In genomic region chr2:44941551-44942234, GRCh38 we compare ENCODE assay signal across 8 cellular contexts. TPM values are rescaled to one million over a fixed set of nuclear protein-coding genes. Genes with fewer than 3 reads are reported as not detected.
DNase-seq lines count a peak whose midpoint lies in the region; ATAC-seq, FAIRE-seq and TF ChIP-seq lines count a peak whose summit lies in the region.

TSS of gene SIX3 (plus strand) at chr2:44941702. CDS start at chr2:44942105, 403 bp downstream.

- POLR2A ChIA-PET in A549 (lab: Yijun Ruan, JAX): no interaction called here

- 24% methylated on average over 39 of the region's 39 CpGs for WGBS in A549 (ENCODE audit: missing lambda C conversion rate)

- H3K9me3 ChIP-seq in A549: no peaks in the 10 kb centered on the region
- H3K9me3 ChIP-seq in effector memory CD4-positive, alpha-beta T cell (ENCODE audit: control insufficient read depth, low read length): no peaks in the 10 kb centered on the region

- H3K36me3 ChIP-seq in effector memory CD4-positive, alpha-beta T cell (ENCODE audit: control insufficient read depth, insufficient read depth, low read length): no peaks in the 10 kb centered on the region

- DNase-seq in A549 (ENCODE audit: low read depth in 1 of 2, low spot score in 1 of 2): peak in 1 of 2 experiments; percentile 75
- peak; percentile 81 for DNase-seq in GM12865 (ENCODE audit: low read depth)
- DNase-seq in effector memory CD4-positive, alpha-beta T cell: peak in 1 of 3 donors; percentile 5
- peak in 51 of 56 donors; percentile 32 to 94 (median 73) for DNase-seq in nucleus accumbens (lab: John Stamatoyannopoulos, UW)
- DNase-seq in occipital lobe (lab: John Stamatoyannopoulos, UW): no peak
- DNase-seq in SIG-M5 (lab: John Stamatoyannopoulos, UW): no peak

- H3K4me3 ChIP-seq in A549: peak within 1 kb of the TSS; percentile 61
- H3K4me3 ChIP-seq in GM12865 (ENCODE audit: low read depth, low read length): peak within 1 kb of the TSS; percentile 43
- peak within 1 kb of the TSS; percentile 48 for H3K4me3 ChIP-seq in effector memory CD4-positive, alpha-beta T cell (ENCODE audit: insufficient read depth, low read depth, low read length, poor library complexity, severe bottlenecking)

- CTCF ChIA-PET in A549 (lab: Yijun Ruan, JAX): interaction anchor here (1.0 to 2.9 kb wide), 2 partner anchors 9 to 14 kb away, joined by 3 to 18 read pairs; no protein-coding TSS in a partner anchor

- no peak for TF ChIP-seq CTCF in A549 (IDR thresholded peaks at IDR 0.05)
- no peak for TF ChIP-seq CTCF in GM12865 (IDR thresholded peaks at IDR 0.05; ENCODE audit: insufficient read depth, low read depth, low read length, missing control alignments)

- TF ChIP-seq EP300 in A549 (IDR thresholded peaks at IDR 0.05): no peak

- H3K4me2 ChIP-seq in A549: peak within 1 kb of the TSS; percentile 98

- no peak for FAIRE-seq in A549 (lab: Jason Lieb, UNC)

- peak; percentile 35 to 44; a peak in 3 of 6 replicates for ATAC-seq in A549
- peak; percentile 56 for ATAC-seq in HG03159 (IDR thresholded peaks at IDR 0.05; ENCODE audit: unreplicated experiment)
- peak; percentile 64 for ATAC-seq in SK-N-SH treated with all-trans-retinoic acid at 6 μM for 48 hours

- H3K4me1 ChIP-seq in A549: peaks cover 25% of the 10 kb centered on the region
- H3K4me1 ChIP-seq in effector memory CD4-positive, alpha-beta T cell (ENCODE audit: control insufficient read depth, insufficient read depth, low read length, poor library complexity, severe bottlenecking): peaks cover 31% of the 10 kb centered on the region

- peaks cover 62% of the 10 kb centered on the region for H3K27me3 ChIP-seq in effector memory CD4-positive, alpha-beta T cell (replicated peaks; ENCODE audit: control insufficient read depth, insufficient read depth, low read length, poor library complexity, severe bottlenecking)

- TF ChIP-seq RAD21 in A549 (conservative IDR thresholded peaks at IDR 0.05 in 1 of 2, IDR thresholded peaks at IDR 0.05 in 1 of 2): no peak

- peak within 1 kb of the TSS; percentile 70 to 76 for H3K27ac ChIP-seq in A549
- H3K27ac ChIP-seq in effector memory CD4-positive, alpha-beta T cell (ENCODE audit: insufficient read depth, low read length, poor library complexity, severe bottlenecking): no peak within 1 kb of the TSS

- TF ChIP-seq POLR2A in A549 (IDR thresholded peaks at IDR 0.05; ENCODE audit: low read length): no peak

TF ChIP-seq in A549, 52 proteins besides CTCF, POLR2A, EP300 and RAD21:
- TF ChIP-seq RFX5 (IDR thresholded peaks at IDR 0.05) (peak; percentile 87), RCOR1 (IDR thresholded peaks at IDR 0.05; ENCODE audit: low read depth, low read length) (no peak), PBX3 (IDR thresholded peaks at IDR 0.05) (peak; percentile 88)

TF ChIP-seq in SK-N-SH treated with all-trans-retinoic acid at 6 μM for 48 hours, 23 proteins besides CTCF, POLR2A, EP300 and RAD21:
- TF ChIP-seq CREB5 (CRISPR knock-in tag; IDR thresholded peaks at IDR 0.05; ENCODE audit: low read depth) (no peak), PATZ1 (CRISPR knock-in tag; IDR thresholded peaks at IDR 0.05; ENCODE audit: borderline replicate concordance) (peak; percentile 56; the same call in 1 of the 2 replicates), TCF4 (CRISPR knock-in tag; IDR thresholded peaks at IDR 0.05; ENCODE audit: borderline replicate concordance) (no peak), TSHZ2 (CRISPR knock-in tag; IDR thresholded peaks at IDR 0.05) (peak; percentile 90)

RNA-seq across cellular contexts. Expression of gene SIX3, which starts in this region (rescaled TPM):
- 0.12 and 0.22 TPM in 2 replicates for polyA plus RNA-seq in A549 (2011; rRNA removed)
- 0.54 and 0.75 TPM in 2 replicates for polyA plus RNA-seq in A549 (2012; cell fraction: cytosol; rRNA removed)
- polyA plus RNA-seq in A549 (2012; cell fraction: nucleus; rRNA removed): 0.72 TPM in 2 replicates
- 0.41 to 0.73 TPM (median 0.59 TPM) in 3 replicates for polyA plus RNA-seq in A549 (2017; fragmentation: RNase III; extraction: RNeasy Plus Mini Kit Qiagen cat#74134 plus additional on column Dnase treatment)
- polyA minus RNA-seq in A549 (2011; rRNA and poly(A)+ RNA removed): 0.08 TPM in 1 of 2 replicates, not detected in the other
- not detected for total RNA-seq in occipital lobe

Comparison
In these comparisons a context has a peak if more than half of its experiments do, and no peak if none do; other contexts are left out.
1. Peak in ATAC-seq, H3K4me3 ChIP-seq, H3K27ac ChIP-seq and H3K4me2 ChIP-seq in A549; RNA of the gene not detected or under 1 TPM.
2. DNase-seq: peak in GM12865 (single experiment) and nucleus accumbens (51 of 56); none in occipital lobe (single experiment) and SIG-M5 (single experiment).
3. Peak in every context shown above with its lines, with median percentiles within 50 percentile points of each other: ATAC-seq and H3K4me3 ChIP-seq.